In the genomic region with DNA sequence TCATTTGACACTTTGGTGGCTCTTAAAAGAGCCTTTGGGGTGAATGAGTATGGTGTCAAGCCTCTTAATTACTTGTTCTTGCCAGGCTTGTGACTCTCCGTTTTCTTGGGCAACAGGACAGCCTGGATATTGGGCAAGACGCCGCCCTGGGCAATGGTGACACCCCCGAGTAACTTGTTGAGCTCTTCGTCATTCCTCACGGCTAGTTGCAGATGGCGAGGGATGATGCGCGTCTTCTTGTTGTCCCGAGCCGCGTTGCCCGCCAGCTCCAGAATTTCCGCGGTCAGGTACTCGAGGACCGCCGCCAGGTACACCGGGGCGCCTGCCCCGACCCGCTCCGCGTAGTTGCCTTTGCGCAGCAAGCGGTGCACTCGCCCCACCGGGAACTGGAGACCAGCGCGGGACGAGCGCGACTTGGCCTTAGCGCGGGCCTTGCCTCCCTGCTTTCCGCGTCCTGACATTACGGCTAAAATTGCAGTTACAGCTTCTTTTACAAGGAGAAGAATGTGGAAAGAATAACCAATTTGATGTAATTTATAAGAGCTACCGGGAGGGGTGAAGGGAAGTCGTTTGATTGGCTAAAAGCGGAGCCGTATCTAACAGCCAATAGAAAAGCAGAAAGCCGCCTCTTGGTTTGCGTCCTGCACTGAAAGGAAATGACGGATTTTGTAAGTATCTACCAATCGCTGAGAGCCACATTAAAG, we compare ENCODE assay signal across 1 cellular context.
TF ChIP-seq lines count a peak whose summit lies in the region.

No MANE protein-coding gene starts in this region.

TF ChIP-seq in HepG2, 621 proteins besides CTCF, POLR2A, EP300 and RAD21 (continued from another document and continues in another):
- no peak for TF ChIP-seq ZSCAN12 (CRISPR knock-in tag; IDR thresholded peaks at IDR 0.05)
- TF ChIP-seq ZNF891 (CRISPR knock-in tag; IDR thresholded peaks at IDR 0.05) = no peak
- TF ChIP-seq, protein P1, sequence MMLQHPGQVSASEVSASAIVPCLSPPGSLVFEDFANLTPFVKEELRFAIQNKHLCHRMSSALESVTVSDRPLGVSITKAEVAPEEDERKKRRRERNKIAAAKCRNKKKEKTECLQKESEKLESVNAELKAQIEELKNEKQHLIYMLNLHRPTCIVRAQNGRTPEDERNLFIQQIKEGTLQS (CRISPR knock-in tag; IDR thresholded peaks at IDR 0.05) = no peak
- TF ChIP-seq, protein P2, sequence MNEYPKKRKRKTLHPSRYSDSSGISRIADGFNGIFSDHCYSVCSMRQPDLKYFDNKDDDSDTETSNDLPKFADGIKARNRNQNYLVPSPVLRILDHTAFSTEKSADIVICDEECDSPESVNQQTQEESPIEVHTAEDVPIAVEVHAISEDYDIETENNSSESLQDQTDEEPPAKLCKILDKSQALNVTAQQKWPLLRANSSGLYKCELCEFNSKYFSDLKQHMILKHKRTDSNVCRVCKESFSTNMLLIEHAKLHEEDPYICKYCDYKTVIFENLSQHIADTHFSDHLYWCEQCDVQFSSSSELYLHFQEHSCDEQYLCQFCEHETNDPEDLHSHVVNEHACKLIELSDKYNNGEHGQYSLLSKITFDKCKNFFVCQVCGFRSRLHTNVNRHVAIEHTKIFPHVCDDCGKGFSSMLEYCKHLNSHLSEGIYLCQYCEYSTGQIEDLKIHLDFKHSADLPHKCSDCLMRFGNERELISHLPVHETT (CRISPR knock-in tag; conservative IDR thresholded peaks at IDR 0.05) = no peak
- TF ChIP-seq, protein P3, sequence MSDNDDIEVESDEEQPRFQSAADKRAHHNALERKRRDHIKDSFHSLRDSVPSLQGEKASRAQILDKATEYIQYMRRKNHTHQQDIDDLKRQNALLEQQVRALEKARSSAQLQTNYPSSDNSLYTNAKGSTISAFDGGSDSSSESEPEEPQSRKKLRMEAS (IDR thresholded peaks at IDR 0.05) = peak; percentile 44; the same call in 1 of the 2 replicates
- TF ChIP-seq HNF4G (IDR thresholded peaks at IDR 0.05; ENCODE audit: borderline replicate concordance, low read depth, low read length) = no peak
- no peak for TF ChIP-seq HNF4G (CRISPR knock-in tag; IDR thresholded peaks at IDR 0.05; ENCODE audit: borderline replicate concordance, low read depth)
- peak; percentile 77 for TF ChIP-seq IKZF4 (CRISPR knock-in tag; IDR thresholded peaks at IDR 0.05; ENCODE audit: borderline replicate concordance, low read depth, not compliant biosample characterization)
- TF ChIP-seq, protein P4, sequence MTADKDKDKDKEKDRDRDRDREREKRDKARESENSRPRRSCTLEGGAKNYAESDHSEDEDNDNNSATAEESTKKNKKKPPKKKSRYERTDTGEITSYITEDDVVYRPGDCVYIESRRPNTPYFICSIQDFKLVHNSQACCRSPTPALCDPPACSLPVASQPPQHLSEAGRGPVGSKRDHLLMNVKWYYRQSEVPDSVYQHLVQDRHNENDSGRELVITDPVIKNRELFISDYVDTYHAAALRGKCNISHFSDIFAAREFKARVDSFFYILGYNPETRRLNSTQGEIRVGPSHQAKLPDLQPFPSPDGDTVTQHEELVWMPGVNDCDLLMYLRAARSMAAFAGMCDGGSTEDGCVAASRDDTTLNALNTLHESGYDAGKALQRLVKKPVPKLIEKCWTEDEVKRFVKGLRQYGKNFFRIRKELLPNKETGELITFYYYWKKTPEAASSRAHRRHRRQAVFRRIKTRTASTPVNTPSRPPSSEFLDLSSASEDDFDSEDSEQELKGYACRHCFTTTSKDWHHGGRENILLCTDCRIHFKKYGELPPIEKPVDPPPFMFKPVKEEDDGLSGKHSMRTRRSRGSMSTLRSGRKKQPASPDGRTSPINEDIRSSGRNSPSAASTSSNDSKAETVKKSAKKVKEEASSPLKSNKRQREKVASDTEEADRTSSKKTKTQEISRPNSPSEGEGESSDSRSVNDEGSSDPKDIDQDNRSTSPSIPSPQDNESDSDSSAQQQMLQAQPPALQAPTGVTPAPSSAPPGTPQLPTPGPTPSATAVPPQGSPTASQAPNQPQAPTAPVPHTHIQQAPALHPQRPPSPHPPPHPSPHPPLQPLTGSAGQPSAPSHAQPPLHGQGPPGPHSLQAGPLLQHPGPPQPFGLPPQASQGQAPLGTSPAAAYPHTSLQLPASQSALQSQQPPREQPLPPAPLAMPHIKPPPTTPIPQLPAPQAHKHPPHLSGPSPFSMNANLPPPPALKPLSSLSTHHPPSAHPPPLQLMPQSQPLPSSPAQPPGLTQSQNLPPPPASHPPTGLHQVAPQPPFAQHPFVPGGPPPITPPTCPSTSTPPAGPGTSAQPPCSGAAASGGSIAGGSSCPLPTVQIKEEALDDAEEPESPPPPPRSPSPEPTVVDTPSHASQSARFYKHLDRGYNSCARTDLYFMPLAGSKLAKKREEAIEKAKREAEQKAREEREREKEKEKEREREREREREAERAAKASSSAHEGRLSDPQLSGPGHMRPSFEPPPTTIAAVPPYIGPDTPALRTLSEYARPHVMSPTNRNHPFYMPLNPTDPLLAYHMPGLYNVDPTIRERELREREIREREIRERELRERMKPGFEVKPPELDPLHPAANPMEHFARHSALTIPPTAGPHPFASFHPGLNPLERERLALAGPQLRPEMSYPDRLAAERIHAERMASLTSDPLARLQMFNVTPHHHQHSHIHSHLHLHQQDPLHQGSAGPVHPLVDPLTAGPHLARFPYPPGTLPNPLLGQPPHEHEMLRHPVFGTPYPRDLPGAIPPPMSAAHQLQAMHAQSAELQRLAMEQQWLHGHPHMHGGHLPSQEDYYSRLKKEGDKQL (CRISPR knock-in tag; IDR thresholded peaks at IDR 0.05; ENCODE audit: low read depth) = no peak
- TF ChIP-seq ZNF878 (CRISPR knock-in tag; IDR thresholded peaks at IDR 0.05) = no peak
- TF ChIP-seq ZNF839 (CRISPR knock-in tag; IDR thresholded peaks at IDR 0.05; ENCODE audit: borderline replicate concordance) = no peak
- TF ChIP-seq SRY (CRISPR knock-in tag; IDR thresholded peaks at IDR 0.05) = no peak
- no peak for TF ChIP-seq NFRKB (IDR thresholded peaks at IDR 0.05)
- no peak for TF ChIP-seq RARA (CRISPR knock-in tag; IDR thresholded peaks at IDR 0.05)
- no peak for TF ChIP-seq CAMTA2 (CRISPR knock-in tag; IDR thresholded peaks at IDR 0.05; ENCODE audit: borderline replicate concordance)
- TF ChIP-seq ZKSCAN5 (CRISPR knock-in tag; IDR thresholded peaks at IDR 0.05) = no peak
- peak; percentile 39 for TF ChIP-seq ZEB1 (IDR thresholded peaks at IDR 0.05; ENCODE audit: insufficient replicate concordance, low read depth)
- TF ChIP-seq, protein P5, sequence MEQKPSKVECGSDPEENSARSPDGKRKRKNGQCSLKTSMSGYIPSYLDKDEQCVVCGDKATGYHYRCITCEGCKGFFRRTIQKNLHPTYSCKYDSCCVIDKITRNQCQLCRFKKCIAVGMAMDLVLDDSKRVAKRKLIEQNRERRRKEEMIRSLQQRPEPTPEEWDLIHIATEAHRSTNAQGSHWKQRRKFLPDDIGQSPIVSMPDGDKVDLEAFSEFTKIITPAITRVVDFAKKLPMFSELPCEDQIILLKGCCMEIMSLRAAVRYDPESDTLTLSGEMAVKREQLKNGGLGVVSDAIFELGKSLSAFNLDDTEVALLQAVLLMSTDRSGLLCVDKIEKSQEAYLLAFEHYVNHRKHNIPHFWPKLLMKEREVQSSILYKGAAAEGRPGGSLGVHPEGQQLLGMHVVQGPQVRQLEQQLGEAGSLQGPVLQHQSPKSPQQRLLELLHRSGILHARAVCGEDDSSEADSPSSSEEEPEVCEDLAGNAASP (CRISPR knock-in tag; IDR thresholded peaks at IDR 0.05; ENCODE audit: borderline replicate concordance) = no peak
- 0 out of 2 replicates have a peak, but pooled peaks have one; percentile 25 for TF ChIP-seq HIVEP1 (CRISPR knock-in tag; IDR thresholded peaks at IDR 0.05)
- no peak for TF ChIP-seq ZNF10 (CRISPR knock-in tag; IDR thresholded peaks at IDR 0.05; ENCODE audit: borderline replicate concordance, low read depth)
- TF ChIP-seq KDM4B (CRISPR knock-in tag; IDR thresholded peaks at IDR 0.05) = no peak
- no peak for TF ChIP-seq ZNF773 (CRISPR knock-in tag; IDR thresholded peaks at IDR 0.05; ENCODE audit: borderline replicate concordance)
- TF ChIP-seq, protein P6, sequence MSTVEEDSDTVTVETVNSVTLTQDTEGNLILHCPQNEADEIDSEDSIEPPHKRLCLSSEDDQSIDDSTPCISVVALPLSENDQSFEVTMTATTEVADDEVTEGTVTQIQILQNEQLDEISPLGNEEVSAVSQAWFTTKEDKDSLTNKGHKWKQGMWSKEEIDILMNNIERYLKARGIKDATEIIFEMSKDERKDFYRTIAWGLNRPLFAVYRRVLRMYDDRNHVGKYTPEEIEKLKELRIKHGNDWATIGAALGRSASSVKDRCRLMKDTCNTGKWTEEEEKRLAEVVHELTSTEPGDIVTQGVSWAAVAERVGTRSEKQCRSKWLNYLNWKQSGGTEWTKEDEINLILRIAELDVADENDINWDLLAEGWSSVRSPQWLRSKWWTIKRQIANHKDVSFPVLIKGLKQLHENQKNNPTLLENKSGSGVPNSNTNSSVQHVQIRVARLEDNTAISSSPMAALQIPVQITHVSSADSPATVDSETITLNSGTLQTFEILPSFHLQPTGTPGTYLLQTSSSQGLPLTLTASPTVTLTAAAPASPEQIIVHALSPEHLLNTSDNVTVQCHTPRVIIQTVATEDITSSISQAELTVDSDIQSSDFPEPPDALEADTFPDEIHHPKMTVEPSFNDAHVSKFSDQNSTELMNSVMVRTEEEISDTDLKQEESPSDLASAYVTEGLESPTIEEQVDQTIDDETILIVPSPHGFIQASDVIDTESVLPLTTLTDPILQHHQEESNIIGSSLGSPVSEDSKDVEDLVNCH (CRISPR knock-in tag; IDR thresholded peaks at IDR 0.05) = no peak
- no peak for TF ChIP-seq SMARCC2 (IDR thresholded peaks at IDR 0.05)
- TF ChIP-seq, protein P7, sequence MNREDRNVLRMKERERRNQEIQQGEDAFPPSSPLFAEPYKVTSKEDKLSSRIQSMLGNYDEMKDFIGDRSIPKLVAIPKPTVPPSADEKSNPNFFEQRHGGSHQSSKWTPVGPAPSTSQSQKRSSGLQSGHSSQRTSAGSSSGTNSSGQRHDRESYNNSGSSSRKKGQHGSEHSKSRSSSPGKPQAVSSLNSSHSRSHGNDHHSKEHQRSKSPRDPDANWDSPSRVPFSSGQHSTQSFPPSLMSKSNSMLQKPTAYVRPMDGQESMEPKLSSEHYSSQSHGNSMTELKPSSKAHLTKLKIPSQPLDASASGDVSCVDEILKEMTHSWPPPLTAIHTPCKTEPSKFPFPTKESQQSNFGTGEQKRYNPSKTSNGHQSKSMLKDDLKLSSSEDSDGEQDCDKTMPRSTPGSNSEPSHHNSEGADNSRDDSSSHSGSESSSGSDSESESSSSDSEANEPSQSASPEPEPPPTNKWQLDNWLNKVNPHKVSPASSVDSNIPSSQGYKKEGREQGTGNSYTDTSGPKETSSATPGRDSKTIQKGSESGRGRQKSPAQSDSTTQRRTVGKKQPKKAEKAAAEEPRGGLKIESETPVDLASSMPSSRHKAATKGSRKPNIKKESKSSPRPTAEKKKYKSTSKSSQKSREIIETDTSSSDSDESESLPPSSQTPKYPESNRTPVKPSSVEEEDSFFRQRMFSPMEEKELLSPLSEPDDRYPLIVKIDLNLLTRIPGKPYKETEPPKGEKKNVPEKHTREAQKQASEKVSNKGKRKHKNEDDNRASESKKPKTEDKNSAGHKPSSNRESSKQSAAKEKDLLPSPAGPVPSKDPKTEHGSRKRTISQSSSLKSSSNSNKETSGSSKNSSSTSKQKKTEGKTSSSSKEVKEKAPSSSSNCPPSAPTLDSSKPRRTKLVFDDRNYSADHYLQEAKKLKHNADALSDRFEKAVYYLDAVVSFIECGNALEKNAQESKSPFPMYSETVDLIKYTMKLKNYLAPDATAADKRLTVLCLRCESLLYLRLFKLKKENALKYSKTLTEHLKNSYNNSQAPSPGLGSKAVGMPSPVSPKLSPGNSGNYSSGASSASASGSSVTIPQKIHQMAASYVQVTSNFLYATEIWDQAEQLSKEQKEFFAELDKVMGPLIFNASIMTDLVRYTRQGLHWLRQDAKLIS (CRISPR knock-in tag; IDR thresholded peaks at IDR 0.05) = peak; percentile 96
- TF ChIP-seq SMC3 (IDR thresholded peaks at IDR 0.05; ENCODE audit: low read length) = no peak
- TF ChIP-seq, protein P8, sequence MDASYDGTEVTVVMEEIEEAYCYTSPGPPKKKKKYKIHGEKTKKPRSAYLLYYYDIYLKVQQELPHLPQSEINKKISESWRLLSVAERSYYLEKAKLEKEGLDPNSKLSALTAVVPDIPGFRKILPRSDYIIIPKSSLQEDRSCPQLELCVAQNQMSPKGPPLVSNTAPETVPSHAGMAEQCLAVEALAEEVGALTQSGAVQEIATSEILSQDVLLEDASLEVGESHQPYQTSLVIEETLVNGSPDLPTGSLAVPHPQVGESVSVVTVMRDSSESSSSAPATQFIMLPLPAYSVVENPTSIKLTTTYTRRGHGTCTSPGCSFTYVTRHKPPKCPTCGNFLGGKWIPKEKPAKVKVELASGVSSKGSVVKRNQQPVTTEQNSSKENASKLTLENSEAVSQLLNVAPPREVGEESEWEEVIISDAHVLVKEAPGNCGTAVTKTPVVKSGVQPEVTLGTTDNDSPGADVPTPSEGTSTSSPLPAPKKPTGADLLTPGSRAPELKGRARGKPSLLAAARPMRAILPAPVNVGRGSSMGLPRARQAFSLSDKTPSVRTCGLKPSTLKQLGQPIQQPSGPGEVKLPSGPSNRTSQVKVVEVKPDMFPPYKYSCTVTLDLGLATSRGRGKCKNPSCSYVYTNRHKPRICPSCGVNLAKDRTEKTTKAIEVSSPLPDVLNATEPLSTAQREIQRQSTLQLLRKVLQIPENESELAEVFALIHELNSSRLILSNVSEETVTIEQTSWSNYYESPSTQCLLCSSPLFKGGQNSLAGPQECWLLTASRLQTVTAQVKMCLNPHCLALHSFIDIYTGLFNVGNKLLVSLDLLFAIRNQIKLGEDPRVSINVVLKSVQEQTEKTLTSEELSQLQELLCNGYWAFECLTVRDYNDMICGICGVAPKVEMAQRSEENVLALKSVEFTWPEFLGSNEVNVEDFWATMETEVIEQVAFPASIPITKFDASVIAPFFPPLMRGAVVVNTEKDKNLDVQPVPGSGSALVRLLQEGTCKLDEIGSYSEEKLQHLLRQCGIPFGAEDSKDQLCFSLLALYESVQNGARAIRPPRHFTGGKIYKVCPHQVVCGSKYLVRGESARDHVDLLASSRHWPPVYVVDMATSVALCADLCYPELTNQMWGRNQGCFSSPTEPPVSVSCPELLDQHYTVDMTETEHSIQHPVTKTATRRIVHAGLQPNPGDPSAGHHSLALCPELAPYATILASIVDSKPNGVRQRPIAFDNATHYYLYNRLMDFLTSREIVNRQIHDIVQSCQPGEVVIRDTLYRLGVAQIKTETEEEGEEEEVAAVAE (CRISPR knock-in tag; IDR thresholded peaks at IDR 0.05; ENCODE audit: borderline replicate concordance) = no peak
- no peak for TF ChIP-seq TCF7L2 (IDR thresholded peaks at IDR 0.05; ENCODE audit: low read depth, low read length)
- no peak for TF ChIP-seq NFE2 (CRISPR knock-in tag; IDR thresholded peaks at IDR 0.05)
- no peak for TF ChIP-seq KLF12 (CRISPR knock-in tag; IDR thresholded peaks at IDR 0.05; ENCODE audit: borderline replicate concordance)
- TF ChIP-seq DR1 (CRISPR knock-in tag; IDR thresholded peaks at IDR 0.05) = peak; percentile 63
- TF ChIP-seq CENPT (CRISPR knock-in tag; IDR thresholded peaks at IDR 0.05; ENCODE audit: low read depth) = peak; percentile 23; the same call in 1 of the 2 replicates
- TF ChIP-seq, protein P9, sequence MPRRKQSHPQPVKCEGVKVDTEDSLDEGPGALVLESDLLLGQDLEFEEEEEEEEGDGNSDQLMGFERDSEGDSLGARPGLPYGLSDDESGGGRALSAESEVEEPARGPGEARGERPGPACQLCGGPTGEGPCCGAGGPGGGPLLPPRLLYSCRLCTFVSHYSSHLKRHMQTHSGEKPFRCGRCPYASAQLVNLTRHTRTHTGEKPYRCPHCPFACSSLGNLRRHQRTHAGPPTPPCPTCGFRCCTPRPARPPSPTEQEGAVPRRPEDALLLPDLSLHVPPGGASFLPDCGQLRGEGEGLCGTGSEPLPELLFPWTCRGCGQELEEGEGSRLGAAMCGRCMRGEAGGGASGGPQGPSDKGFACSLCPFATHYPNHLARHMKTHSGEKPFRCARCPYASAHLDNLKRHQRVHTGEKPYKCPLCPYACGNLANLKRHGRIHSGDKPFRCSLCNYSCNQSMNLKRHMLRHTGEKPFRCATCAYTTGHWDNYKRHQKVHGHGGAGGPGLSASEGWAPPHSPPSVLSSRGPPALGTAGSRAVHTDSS (CRISPR knock-in tag; conservative IDR thresholded peaks at IDR 0.05) = no peak
- no peak for TF ChIP-seq SOX6 (IDR thresholded peaks at IDR 0.05)
- TF ChIP-seq SOX6 (CRISPR knock-in tag; IDR thresholded peaks at IDR 0.05) = peak; percentile 19; the same call in 1 of the 2 replicates
